ENCODE assay signal across 36 cellular contexts in the genomic region with DNA sequence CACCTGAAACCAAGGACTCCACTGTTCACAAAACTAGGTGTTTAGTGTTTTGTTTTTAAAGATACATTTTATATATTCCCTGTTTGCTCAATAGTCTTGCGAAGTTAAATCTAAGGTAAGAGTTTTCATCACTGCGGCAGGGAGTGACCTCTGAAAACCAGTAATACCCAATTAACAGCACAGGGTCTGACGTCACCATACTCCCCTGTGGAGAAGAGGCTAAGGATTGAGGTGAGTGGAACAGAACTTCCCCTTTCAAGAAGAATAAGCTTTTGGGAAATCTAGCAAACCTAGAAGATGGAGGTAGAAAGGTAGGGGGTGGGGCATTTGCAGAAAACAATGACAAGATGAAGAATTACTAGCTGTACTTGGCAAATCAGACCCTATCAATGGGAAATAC.
"Had no signal": no experiment of that assay in that cellular context is flagged by ENCODE, and none has a peak within 500 bp of the region (broad histone marks: within the 10 kb centered on the region; RNA-seq: fewer than 3 reads in every experiment).

No MANE protein-coding gene starts in this region.

- H3K4me2 ChIP-seq: KMS-11 had no signal

- DNase-seq: Karpas-422, Kasumi-1, MG63, MM.1S, MV-4-11, NCI-H1048, NCI-H1092, NCI-H1092 treated with DMSO at 0.1 percent for 48 hours, NCI-H1105, NCI-H1105 treated with DMSO at 0.1 percent for 48 hours, NCI-H1417, NCI-H1417 treated with DMSO at 0.1 percent for 48 hours, NCI-H1436, NCI-H1436 treated with DMSO at 0.1 percent for 48 hours, NCI-H146, NCI-H1694, NCI-H1694 treated with DMSO at 0.1 percent for 48 hours, NCI-H187, NCI-H187 treated with DMSO at 0.1 percent for 48 hours, NCI-H1930, NCI-H2029, NCI-H2029 treated with DMSO at 0.1 percent for 48 hours, NCI-H2081, NCI-H2081 treated with DMSO at 0.1 percent for 48 hours, NCI-H2107, NCI-H2171, NCI-H2171 treated with DMSO at 0.1 percent for 48 hours, NCI-H2227 treated with DMSO at 0.1 percent for 48 hours, NCI-H226, NCI-H345, NCI-H446, NCI-H446 treated with DMSO at 0.1 percent for 48 hours, NCI-H510A, NCI-H510A treated with DMSO at 0.1 percent for 48 hours, NCI-H524 had no signal

- H3K9ac ChIP-seq: KMS-11 had no signal

- H3K27me3 ChIP-seq: MG63 had no signal

- H3K4me3 ChIP-seq: MG63 had no signal

- H3K27ac ChIP-seq: KMS-11 had no signal

- H3K9me3 ChIP-seq: MG63 had no signal

- H3K36me3 ChIP-seq: MG63 had no signal
